In the genomic region with DNA sequence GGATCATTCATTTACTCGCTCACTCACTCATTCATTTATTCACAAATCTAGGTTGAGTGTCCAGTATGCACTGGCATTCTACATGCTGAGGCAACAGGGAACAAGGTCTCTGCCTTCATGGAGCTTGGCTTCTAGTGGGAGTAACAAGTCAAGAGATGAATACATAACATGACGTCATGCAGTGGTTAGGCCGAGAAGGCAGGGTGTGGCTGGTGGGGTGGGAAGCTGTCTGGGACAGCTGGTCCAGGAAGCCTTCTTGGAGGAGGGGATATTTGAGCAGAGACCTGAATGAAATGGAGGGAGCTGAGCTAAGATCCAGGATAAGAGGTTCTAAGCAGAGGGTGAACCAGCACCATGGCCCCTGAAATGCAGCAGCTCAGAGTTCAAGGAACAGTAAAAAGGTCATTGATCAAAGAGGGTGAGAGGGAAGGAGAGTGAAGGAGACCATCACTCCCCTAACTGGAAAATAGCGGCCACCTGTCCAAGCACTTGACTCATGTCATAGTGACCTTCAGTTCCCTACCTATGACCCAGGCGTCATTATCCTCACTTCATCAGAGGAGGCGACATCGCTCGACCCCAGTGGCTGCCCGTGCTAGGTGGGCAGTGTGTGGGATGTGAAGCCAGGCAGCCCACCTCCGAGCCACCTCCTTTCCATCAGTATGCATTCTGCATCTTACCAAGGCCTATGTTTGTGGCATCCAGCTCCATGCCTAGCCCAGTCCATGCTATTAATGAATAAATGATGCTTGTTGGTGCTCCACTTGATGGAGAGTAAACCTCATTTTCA, we compare ENCODE assay signal across 1 cellular context.
TF ChIP-seq lines count a peak whose summit lies in the region.

No MANE protein-coding gene starts in this region.

TF ChIP-seq in K562, 482 proteins besides CTCF, POLR2A, EP300 and RAD21 (continued from another document and continues in another):
- TF ChIP-seq, protein P1, sequence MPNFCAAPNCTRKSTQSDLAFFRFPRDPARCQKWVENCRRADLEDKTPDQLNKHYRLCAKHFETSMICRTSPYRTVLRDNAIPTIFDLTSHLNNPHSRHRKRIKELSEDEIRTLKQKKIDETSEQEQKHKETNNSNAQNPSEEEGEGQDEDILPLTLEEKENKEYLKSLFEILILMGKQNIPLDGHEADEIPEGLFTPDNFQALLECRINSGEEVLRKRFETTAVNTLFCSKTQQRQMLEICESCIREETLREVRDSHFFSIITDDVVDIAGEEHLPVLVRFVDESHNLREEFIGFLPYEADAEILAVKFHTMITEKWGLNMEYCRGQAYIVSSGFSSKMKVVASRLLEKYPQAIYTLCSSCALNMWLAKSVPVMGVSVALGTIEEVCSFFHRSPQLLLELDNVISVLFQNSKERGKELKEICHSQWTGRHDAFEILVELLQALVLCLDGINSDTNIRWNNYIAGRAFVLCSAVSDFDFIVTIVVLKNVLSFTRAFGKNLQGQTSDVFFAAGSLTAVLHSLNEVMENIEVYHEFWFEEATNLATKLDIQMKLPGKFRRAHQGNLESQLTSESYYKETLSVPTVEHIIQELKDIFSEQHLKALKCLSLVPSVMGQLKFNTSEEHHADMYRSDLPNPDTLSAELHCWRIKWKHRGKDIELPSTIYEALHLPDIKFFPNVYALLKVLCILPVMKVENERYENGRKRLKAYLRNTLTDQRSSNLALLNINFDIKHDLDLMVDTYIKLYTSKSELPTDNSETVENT (CRISPR knock-in tag; IDR thresholded peaks at IDR 0.05), result no peak
- TF ChIP-seq RBBP5 (IDR thresholded peaks at IDR 0.05; ENCODE audit: borderline replicate concordance, insufficient read depth, low read length, poor library complexity, severe bottlenecking) (no peak), ATF1 (CRISPR knock-in tag; IDR thresholded peaks at IDR 0.05) (no peak), ATF1 (tag; IDR thresholded peaks at IDR 0.05) (0 out of 2 replicates have a peak, but pooled peaks have one; percentile 36), HMG20A (CRISPR knock-in tag; conservative IDR thresholded peaks at IDR 0.05) (no peak), BRF1 (IDR thresholded peaks at IDR 0.05; ENCODE audit: borderline replicate concordance, extremely low read depth, insufficient read length) (no peak), LEF1 (IDR thresholded peaks at IDR 0.05) (no peak), E2F3 (CRISPR knock-in tag; IDR thresholded peaks at IDR 0.05) (no peak), EP400 (IDR thresholded peaks at IDR 0.05) (no peak), ARID1B (IDR thresholded peaks at IDR 0.05) (no peak), HNRNPUL1 (IDR thresholded peaks at IDR 0.05; ENCODE audit: low read length) (no peak), STAT5A (IDR thresholded peaks at IDR 0.05; ENCODE audit: borderline replicate concordance, low read length) (no peak), ATF7 (IDR thresholded peaks at IDR 0.05) (peak; percentile 92), ZFP36 (IDR thresholded peaks at IDR 0.05; ENCODE audit: low read depth, low read length, partially characterized antibody) (peak; percentile 77), SETDB1 (IDR thresholded peaks at IDR 0.05; ENCODE audit: low read length) (no peak), ZNF354B (CRISPR knock-in tag; IDR thresholded peaks at IDR 0.05) (no peak), SIN3B (IDR thresholded peaks at IDR 0.05; ENCODE audit: low read depth) (no peak), POLR2H (tag; IDR thresholded peaks at IDR 0.05; ENCODE audit: low read depth) (no peak), BCOR (IDR thresholded peaks at IDR 0.05) (no peak), RB1 (IDR thresholded peaks at IDR 0.05; ENCODE audit: low read depth) (no peak), CREM (IDR thresholded peaks at IDR 0.05; ENCODE audit: low read depth) (0 out of 2 replicates have a peak, but pooled peaks have one; percentile 23), NFRKB (IDR thresholded peaks at IDR 0.05; ENCODE audit: low read depth) (no peak), PRPF4 (IDR thresholded peaks at IDR 0.05; ENCODE audit: insufficient read depth, low read depth, low read length, poor library complexity, severe bottlenecking) (no peak), EHMT2 (IDR thresholded peaks at IDR 0.05) (no peak), TFAM (CRISPR knock-in tag; conservative IDR thresholded peaks at IDR 0.05) (no peak), MEF2D (tag; conservative IDR thresholded peaks at IDR 0.05; ENCODE audit: low read depth) (no peak), DPF2 (IDR thresholded peaks at IDR 0.05) (no peak), ELF1 (tag; IDR thresholded peaks at IDR 0.05) (no peak), NBN (IDR thresholded peaks at IDR 0.05; ENCODE audit: low read depth) (no peak)
- TF ChIP-seq, protein P2, sequence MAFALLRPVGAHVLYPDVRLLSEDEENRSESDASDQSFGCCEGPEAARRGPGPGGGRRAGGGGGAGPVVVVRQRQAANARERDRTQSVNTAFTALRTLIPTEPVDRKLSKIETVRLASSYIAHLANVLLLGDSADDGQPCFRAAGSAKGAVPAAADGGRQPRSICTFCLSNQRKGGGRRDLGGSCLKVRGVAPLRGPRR (CRISPR knock-in tag; IDR thresholded peaks at IDR 0.05), result no peak
- TF ChIP-seq, protein P3, sequence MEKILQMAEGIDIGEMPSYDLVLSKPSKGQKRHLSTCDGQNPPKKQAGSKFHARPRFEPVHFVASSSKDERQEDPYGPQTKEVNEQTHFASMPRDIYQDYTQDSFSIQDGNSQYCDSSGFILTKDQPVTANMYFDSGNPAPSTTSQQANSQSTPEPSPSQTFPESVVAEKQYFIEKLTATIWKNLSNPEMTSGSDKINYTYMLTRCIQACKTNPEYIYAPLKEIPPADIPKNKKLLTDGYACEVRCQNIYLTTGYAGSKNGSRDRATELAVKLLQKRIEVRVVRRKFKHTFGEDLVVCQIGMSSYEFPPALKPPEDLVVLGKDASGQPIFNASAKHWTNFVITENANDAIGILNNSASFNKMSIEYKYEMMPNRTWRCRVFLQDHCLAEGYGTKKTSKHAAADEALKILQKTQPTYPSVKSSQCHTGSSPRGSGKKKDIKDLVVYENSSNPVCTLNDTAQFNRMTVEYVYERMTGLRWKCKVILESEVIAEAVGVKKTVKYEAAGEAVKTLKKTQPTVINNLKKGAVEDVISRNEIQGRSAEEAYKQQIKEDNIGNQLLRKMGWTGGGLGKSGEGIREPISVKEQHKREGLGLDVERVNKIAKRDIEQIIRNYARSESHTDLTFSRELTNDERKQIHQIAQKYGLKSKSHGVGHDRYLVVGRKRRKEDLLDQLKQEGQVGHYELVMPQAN (IDR thresholded peaks at IDR 0.05; ENCODE audit: borderline replicate concordance), result no peak
- TF ChIP-seq, protein P4, sequence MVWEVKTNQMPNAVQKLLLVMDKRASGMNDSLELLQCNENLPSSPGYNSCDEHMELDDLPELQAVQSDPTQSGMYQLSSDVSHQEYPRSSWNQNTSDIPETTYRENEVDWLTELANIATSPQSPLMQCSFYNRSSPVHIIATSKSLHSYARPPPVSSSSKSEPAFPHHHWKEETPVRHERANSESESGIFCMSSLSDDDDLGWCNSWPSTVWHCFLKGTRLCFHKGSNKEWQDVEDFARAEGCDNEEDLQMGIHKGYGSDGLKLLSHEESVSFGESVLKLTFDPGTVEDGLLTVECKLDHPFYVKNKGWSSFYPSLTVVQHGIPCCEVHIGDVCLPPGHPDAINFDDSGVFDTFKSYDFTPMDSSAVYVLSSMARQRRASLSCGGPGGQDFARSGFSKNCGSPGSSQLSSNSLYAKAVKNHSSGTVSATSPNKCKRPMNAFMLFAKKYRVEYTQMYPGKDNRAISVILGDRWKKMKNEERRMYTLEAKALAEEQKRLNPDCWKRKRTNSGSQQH (CRISPR knock-in tag; IDR thresholded peaks at IDR 0.05), result no peak
- TF ChIP-seq, protein P5, sequence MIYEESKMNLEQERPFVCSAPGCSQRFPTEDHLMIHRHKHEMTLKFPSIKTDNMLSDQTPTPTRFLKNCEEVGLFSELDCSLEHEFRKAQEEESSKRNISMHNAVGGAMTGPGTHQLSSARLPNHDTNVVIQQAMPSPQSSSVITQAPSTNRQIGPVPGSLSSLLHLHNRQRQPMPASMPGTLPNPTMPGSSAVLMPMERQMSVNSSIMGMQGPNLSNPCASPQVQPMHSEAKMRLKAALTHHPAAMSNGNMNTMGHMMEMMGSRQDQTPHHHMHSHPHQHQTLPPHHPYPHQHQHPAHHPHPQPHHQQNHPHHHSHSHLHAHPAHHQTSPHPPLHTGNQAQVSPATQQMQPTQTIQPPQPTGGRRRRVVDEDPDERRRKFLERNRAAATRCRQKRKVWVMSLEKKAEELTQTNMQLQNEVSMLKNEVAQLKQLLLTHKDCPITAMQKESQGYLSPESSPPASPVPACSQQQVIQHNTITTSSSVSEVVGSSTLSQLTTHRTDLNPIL (CRISPR knock-in tag; IDR thresholded peaks at IDR 0.05), result no peak
- TF ChIP-seq, protein P6, sequence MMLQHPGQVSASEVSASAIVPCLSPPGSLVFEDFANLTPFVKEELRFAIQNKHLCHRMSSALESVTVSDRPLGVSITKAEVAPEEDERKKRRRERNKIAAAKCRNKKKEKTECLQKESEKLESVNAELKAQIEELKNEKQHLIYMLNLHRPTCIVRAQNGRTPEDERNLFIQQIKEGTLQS (IDR thresholded peaks at IDR 0.05), result peak; percentile 84
- TF ChIP-seq, protein P6 (CRISPR knock-in tag; conservative IDR thresholded peaks at IDR 0.05), result no peak
- TF ChIP-seq, protein P7, sequence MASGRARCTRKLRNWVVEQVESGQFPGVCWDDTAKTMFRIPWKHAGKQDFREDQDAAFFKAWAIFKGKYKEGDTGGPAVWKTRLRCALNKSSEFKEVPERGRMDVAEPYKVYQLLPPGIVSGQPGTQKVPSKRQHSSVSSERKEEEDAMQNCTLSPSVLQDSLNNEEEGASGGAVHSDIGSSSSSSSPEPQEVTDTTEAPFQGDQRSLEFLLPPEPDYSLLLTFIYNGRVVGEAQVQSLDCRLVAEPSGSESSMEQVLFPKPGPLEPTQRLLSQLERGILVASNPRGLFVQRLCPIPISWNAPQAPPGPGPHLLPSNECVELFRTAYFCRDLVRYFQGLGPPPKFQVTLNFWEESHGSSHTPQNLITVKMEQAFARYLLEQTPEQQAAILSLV (tag; IDR thresholded peaks at IDR 0.05), result no peak
- TF ChIP-seq, protein P8, sequence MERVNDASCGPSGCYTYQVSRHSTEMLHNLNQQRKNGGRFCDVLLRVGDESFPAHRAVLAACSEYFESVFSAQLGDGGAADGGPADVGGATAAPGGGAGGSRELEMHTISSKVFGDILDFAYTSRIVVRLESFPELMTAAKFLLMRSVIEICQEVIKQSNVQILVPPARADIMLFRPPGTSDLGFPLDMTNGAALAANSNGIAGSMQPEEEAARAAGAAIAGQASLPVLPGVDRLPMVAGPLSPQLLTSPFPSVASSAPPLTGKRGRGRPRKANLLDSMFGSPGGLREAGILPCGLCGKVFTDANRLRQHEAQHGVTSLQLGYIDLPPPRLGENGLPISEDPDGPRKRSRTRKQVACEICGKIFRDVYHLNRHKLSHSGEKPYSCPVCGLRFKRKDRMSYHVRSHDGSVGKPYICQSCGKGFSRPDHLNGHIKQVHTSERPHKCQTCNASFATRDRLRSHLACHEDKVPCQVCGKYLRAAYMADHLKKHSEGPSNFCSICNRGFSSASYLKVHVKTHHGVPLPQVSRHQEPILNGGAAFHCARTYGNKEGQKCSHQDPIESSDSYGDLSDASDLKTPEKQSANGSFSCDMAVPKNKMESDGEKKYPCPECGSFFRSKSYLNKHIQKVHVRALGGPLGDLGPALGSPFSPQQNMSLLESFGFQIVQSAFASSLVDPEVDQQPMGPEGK (CRISPR knock-in tag; IDR thresholded peaks at IDR 0.05; ENCODE audit: borderline replicate concordance), result no peak
- TF ChIP-seq, protein P9, sequence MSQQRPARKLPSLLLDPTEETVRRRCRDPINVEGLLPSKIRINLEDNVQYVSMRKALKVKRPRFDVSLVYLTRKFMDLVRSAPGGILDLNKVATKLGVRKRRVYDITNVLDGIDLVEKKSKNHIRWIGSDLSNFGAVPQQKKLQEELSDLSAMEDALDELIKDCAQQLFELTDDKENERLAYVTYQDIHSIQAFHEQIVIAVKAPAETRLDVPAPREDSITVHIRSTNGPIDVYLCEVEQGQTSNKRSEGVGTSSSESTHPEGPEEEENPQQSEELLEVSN (IDR thresholded peaks at IDR 0.05; ENCODE audit: borderline replicate concordance in 1 of 2, extremely low read depth in 1 of 2, insufficient read depth in 1 of 2, insufficient read length in 1 of 2, low read depth in 1 of 2, low read length in 1 of 2, poor library complexity in 1 of 2, severe bottlenecking in 1 of 2), result no peak
- TF ChIP-seq, protein P10, sequence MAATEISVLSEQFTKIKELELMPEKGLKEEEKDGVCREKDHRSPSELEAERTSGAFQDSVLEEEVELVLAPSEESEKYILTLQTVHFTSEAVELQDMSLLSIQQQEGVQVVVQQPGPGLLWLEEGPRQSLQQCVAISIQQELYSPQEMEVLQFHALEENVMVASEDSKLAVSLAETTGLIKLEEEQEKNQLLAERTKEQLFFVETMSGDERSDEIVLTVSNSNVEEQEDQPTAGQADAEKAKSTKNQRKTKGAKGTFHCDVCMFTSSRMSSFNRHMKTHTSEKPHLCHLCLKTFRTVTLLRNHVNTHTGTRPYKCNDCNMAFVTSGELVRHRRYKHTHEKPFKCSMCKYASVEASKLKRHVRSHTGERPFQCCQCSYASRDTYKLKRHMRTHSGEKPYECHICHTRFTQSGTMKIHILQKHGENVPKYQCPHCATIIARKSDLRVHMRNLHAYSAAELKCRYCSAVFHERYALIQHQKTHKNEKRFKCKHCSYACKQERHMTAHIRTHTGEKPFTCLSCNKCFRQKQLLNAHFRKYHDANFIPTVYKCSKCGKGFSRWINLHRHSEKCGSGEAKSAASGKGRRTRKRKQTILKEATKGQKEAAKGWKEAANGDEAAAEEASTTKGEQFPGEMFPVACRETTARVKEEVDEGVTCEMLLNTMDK (IDR thresholded peaks at IDR 0.05; ENCODE audit: borderline replicate concordance, insufficient read depth, low read depth, low read length, poor library complexity, severe bottlenecking), result no peak
- TF ChIP-seq, protein P11, sequence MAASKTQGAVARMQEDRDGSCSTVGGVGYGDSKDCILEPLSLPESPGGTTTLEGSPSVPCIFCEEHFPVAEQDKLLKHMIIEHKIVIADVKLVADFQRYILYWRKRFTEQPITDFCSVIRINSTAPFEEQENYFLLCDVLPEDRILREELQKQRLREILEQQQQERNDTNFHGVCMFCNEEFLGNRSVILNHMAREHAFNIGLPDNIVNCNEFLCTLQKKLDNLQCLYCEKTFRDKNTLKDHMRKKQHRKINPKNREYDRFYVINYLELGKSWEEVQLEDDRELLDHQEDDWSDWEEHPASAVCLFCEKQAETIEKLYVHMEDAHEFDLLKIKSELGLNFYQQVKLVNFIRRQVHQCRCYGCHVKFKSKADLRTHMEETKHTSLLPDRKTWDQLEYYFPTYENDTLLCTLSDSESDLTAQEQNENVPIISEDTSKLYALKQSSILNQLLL (CRISPR knock-in tag; IDR thresholded peaks at IDR 0.05; ENCODE audit: borderline replicate concordance), result no peak
- TF ChIP-seq, protein P12, sequence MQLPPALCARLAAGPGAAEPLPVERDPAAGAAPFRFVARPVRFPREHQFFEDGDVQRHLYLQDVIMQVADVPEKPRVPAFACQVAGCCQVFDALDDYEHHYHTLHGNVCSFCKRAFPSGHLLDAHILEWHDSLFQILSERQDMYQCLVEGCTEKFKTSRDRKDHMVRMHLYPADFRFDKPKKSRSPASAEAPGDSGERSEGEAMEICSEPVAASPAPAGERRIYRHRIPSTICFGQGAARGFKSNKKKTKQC (CRISPR knock-in tag; IDR thresholded peaks at IDR 0.05), result no peak
- TF ChIP-seq, protein P13, sequence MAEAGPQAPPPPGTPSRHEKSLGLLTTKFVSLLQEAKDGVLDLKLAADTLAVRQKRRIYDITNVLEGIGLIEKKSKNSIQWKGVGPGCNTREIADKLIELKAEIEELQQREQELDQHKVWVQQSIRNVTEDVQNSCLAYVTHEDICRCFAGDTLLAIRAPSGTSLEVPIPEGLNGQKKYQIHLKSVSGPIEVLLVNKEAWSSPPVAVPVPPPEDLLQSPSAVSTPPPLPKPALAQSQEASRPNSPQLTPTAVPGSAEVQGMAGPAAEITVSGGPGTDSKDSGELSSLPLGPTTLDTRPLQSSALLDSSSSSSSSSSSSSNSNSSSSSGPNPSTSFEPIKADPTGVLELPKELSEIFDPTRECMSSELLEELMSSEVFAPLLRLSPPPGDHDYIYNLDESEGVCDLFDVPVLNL (CRISPR knock-in tag; IDR thresholded peaks at IDR 0.05; ENCODE audit: low read depth), result no peak
